ENCODE assay signal across 1 cellular context in the genomic region with DNA sequence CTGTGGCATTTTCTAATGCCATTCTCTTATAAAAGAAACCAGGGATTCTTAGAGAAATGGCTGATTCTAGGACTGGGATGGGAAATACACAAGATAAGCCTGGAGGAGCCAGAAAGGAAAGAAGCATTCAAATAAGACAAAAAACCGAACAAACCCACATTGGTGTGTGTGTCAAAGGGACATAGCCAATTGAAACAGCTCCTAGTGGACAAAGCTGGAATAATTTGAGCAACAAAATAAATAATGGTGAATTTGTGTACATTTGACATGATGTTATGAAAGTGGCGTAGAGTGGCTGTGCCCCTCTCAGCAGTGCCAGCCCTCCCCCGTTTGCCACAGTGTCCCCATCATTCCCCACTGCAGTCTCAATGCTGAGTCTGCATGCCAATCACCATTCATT.
TF ChIP-seq lines count a peak whose summit lies in the region.

No MANE protein-coding gene starts in this region.

TF ChIP-seq in K562, 482 proteins besides CTCF, POLR2A, EP300 and RAD21 (continued from another document):
- TF ChIP-seq, protein P1, sequence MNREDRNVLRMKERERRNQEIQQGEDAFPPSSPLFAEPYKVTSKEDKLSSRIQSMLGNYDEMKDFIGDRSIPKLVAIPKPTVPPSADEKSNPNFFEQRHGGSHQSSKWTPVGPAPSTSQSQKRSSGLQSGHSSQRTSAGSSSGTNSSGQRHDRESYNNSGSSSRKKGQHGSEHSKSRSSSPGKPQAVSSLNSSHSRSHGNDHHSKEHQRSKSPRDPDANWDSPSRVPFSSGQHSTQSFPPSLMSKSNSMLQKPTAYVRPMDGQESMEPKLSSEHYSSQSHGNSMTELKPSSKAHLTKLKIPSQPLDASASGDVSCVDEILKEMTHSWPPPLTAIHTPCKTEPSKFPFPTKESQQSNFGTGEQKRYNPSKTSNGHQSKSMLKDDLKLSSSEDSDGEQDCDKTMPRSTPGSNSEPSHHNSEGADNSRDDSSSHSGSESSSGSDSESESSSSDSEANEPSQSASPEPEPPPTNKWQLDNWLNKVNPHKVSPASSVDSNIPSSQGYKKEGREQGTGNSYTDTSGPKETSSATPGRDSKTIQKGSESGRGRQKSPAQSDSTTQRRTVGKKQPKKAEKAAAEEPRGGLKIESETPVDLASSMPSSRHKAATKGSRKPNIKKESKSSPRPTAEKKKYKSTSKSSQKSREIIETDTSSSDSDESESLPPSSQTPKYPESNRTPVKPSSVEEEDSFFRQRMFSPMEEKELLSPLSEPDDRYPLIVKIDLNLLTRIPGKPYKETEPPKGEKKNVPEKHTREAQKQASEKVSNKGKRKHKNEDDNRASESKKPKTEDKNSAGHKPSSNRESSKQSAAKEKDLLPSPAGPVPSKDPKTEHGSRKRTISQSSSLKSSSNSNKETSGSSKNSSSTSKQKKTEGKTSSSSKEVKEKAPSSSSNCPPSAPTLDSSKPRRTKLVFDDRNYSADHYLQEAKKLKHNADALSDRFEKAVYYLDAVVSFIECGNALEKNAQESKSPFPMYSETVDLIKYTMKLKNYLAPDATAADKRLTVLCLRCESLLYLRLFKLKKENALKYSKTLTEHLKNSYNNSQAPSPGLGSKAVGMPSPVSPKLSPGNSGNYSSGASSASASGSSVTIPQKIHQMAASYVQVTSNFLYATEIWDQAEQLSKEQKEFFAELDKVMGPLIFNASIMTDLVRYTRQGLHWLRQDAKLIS (CRISPR knock-in tag; IDR thresholded peaks at IDR 0.05) = no peak
- TF ChIP-seq TOE1 (IDR thresholded peaks at IDR 0.05; ENCODE audit: borderline replicate concordance) = no peak
- TF ChIP-seq TOE1 (CRISPR knock-in tag; IDR thresholded peaks at IDR 0.05; ENCODE audit: borderline replicate concordance, low read depth) = no peak
- no peak for TF ChIP-seq NR3C1 (CRISPR knock-in tag; IDR thresholded peaks at IDR 0.05)
- TF ChIP-seq KLF1 (tag; IDR thresholded peaks at IDR 0.05) = no peak
- TF ChIP-seq BRF1 (IDR thresholded peaks at IDR 0.05; ENCODE audit: borderline replicate concordance, extremely low read depth, insufficient read length) = no peak
- no peak for TF ChIP-seq KHSRP (IDR thresholded peaks at IDR 0.05)
- TF ChIP-seq RBM34 (IDR thresholded peaks at IDR 0.05; ENCODE audit: borderline replicate concordance, insufficient read depth, low read length) = no peak
- no peak for TF ChIP-seq ZNF347 (CRISPR knock-in tag; IDR thresholded peaks at IDR 0.05; ENCODE audit: low read depth)
- TF ChIP-seq GABPB1 (CRISPR knock-in tag; IDR thresholded peaks at IDR 0.05) = no peak
- no peak for TF ChIP-seq ZNF263 (CRISPR knock-in tag; IDR thresholded peaks at IDR 0.05; ENCODE audit: borderline replicate concordance)
- TF ChIP-seq, protein P2, sequence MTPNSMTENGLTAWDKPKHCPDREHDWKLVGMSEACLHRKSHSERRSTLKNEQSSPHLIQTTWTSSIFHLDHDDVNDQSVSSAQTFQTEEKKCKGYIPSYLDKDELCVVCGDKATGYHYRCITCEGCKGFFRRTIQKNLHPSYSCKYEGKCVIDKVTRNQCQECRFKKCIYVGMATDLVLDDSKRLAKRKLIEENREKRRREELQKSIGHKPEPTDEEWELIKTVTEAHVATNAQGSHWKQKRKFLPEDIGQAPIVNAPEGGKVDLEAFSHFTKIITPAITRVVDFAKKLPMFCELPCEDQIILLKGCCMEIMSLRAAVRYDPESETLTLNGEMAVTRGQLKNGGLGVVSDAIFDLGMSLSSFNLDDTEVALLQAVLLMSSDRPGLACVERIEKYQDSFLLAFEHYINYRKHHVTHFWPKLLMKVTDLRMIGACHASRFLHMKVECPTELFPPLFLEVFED (CRISPR knock-in tag; conservative IDR thresholded peaks at IDR 0.05) = no peak
- TF ChIP-seq ETV1 (tag; conservative IDR thresholded peaks at IDR 0.05; ENCODE audit: low read depth) = no peak
- no peak for TF ChIP-seq ZNF444 (CRISPR knock-in tag; IDR thresholded peaks at IDR 0.05)
TF ChIP-seq in K562: peak in this region for 0.
